Comparison of ENCODE assay signal across 10 cellular contexts in the genomic region with DNA sequence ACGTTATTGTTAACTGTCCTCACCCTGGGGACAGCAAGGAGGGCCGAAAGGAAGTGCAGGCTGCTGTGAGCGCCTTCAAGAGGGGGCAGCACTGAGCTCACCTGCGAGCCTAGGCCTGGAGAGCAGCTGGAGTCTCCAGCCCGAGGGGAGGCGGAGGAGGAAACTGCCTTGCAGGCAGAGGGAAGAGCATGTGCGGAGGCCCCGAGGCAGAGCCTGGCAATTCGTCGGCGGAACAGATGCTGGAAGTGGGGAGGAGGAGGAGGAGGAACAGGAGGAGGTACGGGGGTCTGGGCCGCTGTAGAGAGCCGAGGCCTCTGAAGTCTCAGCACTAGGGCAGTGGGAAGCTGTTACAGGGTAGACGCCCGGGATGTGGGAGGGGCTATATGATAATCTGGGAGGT. TPM values are rescaled to one million over a fixed set of nuclear protein-coding genes. Genes with fewer than 3 reads are reported as not detected.
DNase-seq lines count a peak whose midpoint lies in the region; ATAC-seq and TF ChIP-seq lines count a peak whose summit lies in the region.
"Had no signal": no experiment of that assay in that cellular context is flagged by ENCODE, and none has a peak within 500 bp of the region (broad histone marks: within the 10 kb centered on the region; RNA-seq: fewer than 3 reads in every experiment).

No MANE protein-coding gene starts in this region.

- POLR2A ChIA-PET in WTC11 (lab: Charles Lee) = interaction anchor here (0.7 kb wide), 2 partner anchors 415 to 635 kb away, joined by 4 read pairs; partner anchors contain the start of gene GAN

- H3K79me2 ChIP-seq in MM.1S (ENCODE audit: low read length) = no peaks in the 10 kb centered on the region

- intact Hi-C loops in vagina (cut with DNase I) = loop anchor here (10.0 kb wide), 1 partner anchor 105 kb away; no protein-coding TSS in a partner anchor

- H3K27ac ChIP-seq in iPS-18a (ENCODE audit: low read length) = peak overlapping the region; percentile 35
- peak overlapping the region; percentile 79 for H3K27ac ChIP-seq in vagina
- H3K27ac ChIP-seq in MM.1S (ENCODE audit: low read length) = no peak overlapping the region

- no peak for TF ChIP-seq POLR2A in vagina (IDR thresholded peaks at IDR 0.05)

- H3K27me3 ChIP-seq in iPS-18a (ENCODE audit: control insufficient read depth, insufficient read depth, low read length) (no peaks in the 10 kb centered on the region), vagina (no peaks in the 10 kb centered on the region), MM.1S (replicated peaks; ENCODE audit: insufficient read depth, low read length) (no peaks in the 10 kb centered on the region)

- TF ChIP-seq CTCF in WTC11 (IDR thresholded peaks at IDR 0.05) = no peak
- no peak for TF ChIP-seq CTCF in vagina (IDR thresholded peaks at IDR 0.05)
- no peak for TF ChIP-seq CTCF in MM.1S (IDR thresholded peaks at IDR 0.05; ENCODE audit: low read length)

- H3K9ac ChIP-seq in iPS-18a (ENCODE audit: low read length) (no peak overlapping the region), MM.1S (ENCODE audit: low read length) (no peak overlapping the region)

- no peaks in the 10 kb centered on the region for H3F3A ChIP-seq in MM.1S (ENCODE audit: insufficient read depth, low read length)

- ATAC-seq in activated naive CD4-positive, alpha-beta T cell treated with anti-CD3 and anti-CD28 coated beads, Interleukin-2, amount 50 U/mL, for 72 hours = no peak
- ATAC-seq in WTC11 (peak; percentile 26), GM18868 (IDR thresholded peaks at IDR 0.05; ENCODE audit: unreplicated experiment) (no peak)

- peak overlapping the region; percentile 65 for H3K27ac Mint-ChIP-seq in activated naive CD4-positive, alpha-beta T cell treated with anti-CD3 and anti-CD28 coated beads, Interleukin-2, amount 50 U/mL, for 24 hours
- H3K27ac Mint-ChIP-seq in activated naive CD4-positive, alpha-beta T cell treated with anti-CD3 and anti-CD28 coated beads, Interleukin-2, amount 50 U/mL, for 72 hours = peak overlapping the region in 1 of 2 donors; percentile 46
- H3K27ac Mint-ChIP-seq in WTC11 = peak overlapping the region; percentile 86

- no peak overlapping the region for H2AFZ ChIP-seq in MM.1S (ENCODE audit: low read length)

- peaks cover 13% of the 10 kb centered on the region for H3K4me1 Mint-ChIP-seq in activated naive CD4-positive, alpha-beta T cell treated with anti-CD3 and anti-CD28 coated beads, Interleukin-2, amount 50 U/mL, for 24 hours
- peaks cover 39% of the 10 kb centered on the region for H3K4me1 Mint-ChIP-seq in WTC11

- H3K4me3 Mint-ChIP-seq in activated naive CD4-positive, alpha-beta T cell treated with anti-CD3 and anti-CD28 coated beads, Interleukin-2, amount 50 U/mL, for 24 hours = peak overlapping the region; percentile 71
- H3K4me3 Mint-ChIP-seq in WTC11 = peak overlapping the region; percentile 24

- no peak overlapping the region for H3K4me3 ChIP-seq in iPS-18a (ENCODE audit: low read length)
- no peak overlapping the region for H3K4me3 ChIP-seq in vagina
- H3K4me3 ChIP-seq in MM.1S (ENCODE audit: low read length) = no peak overlapping the region

- no peaks in the 10 kb centered on the region for H3K27me3 Mint-ChIP-seq in activated naive CD4-positive, alpha-beta T cell treated with anti-CD3 and anti-CD28 coated beads, Interleukin-2, amount 50 U/mL, for 24 hours
- no peaks in the 10 kb centered on the region for H3K27me3 Mint-ChIP-seq in WTC11 (ENCODE audit: low read depth)
- H3K27me3 Mint-ChIP-seq: activated T-cell treated with anti-CD3 and anti-CD28 coated beads, Interleukin-2, amount 50 U/mL, for 24 hours had no signal

- CTCF ChIA-PET in WTC11 (lab: Charles Lee) = interaction anchor here (0.6 to 3.0 kb wide), 47 partner anchors 8 to 693 kb away, joined by 3 to 26 read pairs (median 4); partner anchors contain the start of genes ATMIN, GAN, MPHOSPH6 and PLCG2

- no peak overlapping the region for H3K4me2 ChIP-seq in MM.1S (ENCODE audit: low read depth, low read length)

- H3K9me3 Mint-ChIP-seq in activated naive CD4-positive, alpha-beta T cell treated with anti-CD3 and anti-CD28 coated beads, Interleukin-2, amount 50 U/mL, for 24 hours = no peaks in the 10 kb centered on the region
- no peaks in the 10 kb centered on the region for H3K9me3 Mint-ChIP-seq in activated naive CD4-positive, alpha-beta T cell treated with anti-CD3 and anti-CD28 coated beads, Interleukin-2, amount 50 U/mL, for 72 hours
- H3K9me3 Mint-ChIP-seq in WTC11 = peaks cover 10% of the 10 kb centered on the region; the same call in 1 of the 2 replicates
- H3K9me3 Mint-ChIP-seq: activated T-cell treated with anti-CD3 and anti-CD28 coated beads, Interleukin-2, amount 50 U/mL, for 24 hours had no signal

- H3K4me1 ChIP-seq in iPS-18a (ENCODE audit: control insufficient read depth, low read depth, low read length) = peaks cover 4% of the 10 kb centered on the region
- peaks cover 15% of the 10 kb centered on the region for H3K4me1 ChIP-seq in vagina
- H3K4me1 ChIP-seq in MM.1S (ENCODE audit: low read length) = no peaks in the 10 kb centered on the region

- no peaks in the 10 kb centered on the region for H3K9me2 ChIP-seq in MM.1S (replicated peaks; ENCODE audit: insufficient read depth, low read length)

- no peaks in the 10 kb centered on the region for H4K20me1 ChIP-seq in MM.1S (ENCODE audit: insufficient read depth, low read length)

- H3K36me3 ChIP-seq in iPS-18a (ENCODE audit: control insufficient read depth, low read depth, low read length) (no peaks in the 10 kb centered on the region), vagina (no peaks in the 10 kb centered on the region), MM.1S (replicated peaks; ENCODE audit: insufficient read depth, low read length) (no peaks in the 10 kb centered on the region)

- H3K9me3 ChIP-seq in iPS-18a (ENCODE audit: control insufficient read depth, low read depth, low read length) (no peaks in the 10 kb centered on the region), vagina (no peaks in the 10 kb centered on the region), MM.1S (replicated peaks; ENCODE audit: insufficient read depth, low read length) (no peaks in the 10 kb centered on the region)

- no peaks in the 10 kb centered on the region for H3K36me3 Mint-ChIP-seq in activated naive CD4-positive, alpha-beta T cell treated with anti-CD3 and anti-CD28 coated beads, Interleukin-2, amount 50 U/mL, for 24 hours
- H3K36me3 Mint-ChIP-seq in activated naive CD4-positive, alpha-beta T cell treated with anti-CD3 and anti-CD28 coated beads, Interleukin-2, amount 50 U/mL, for 72 hours = no peaks in the 10 kb centered on the region
- peaks cover 4% of the 10 kb centered on the region for H3K36me3 Mint-ChIP-seq in WTC11

- DNase-seq in activated naive CD4-positive, alpha-beta T cell treated with anti-CD3 and anti-CD28 coated beads, Interleukin-2, amount 50 U/mL, for 72 hours (ENCODE audit: low spot score in 2 of 2) = no peak
- DNase-seq in WTC11 (ENCODE audit: low spot score) = peak; percentile 49
- peak in 1 of 2 donors; percentile 86 for DNase-seq in vagina (ENCODE audit: extremely low spot score in 2 of 2)
- no peak for DNase-seq in MM.1S
- no peak for DNase-seq in NCI-H748 treated with DMSO at 0.1 percent for 48 hours (lab: John Stamatoyannopoulos, UW)
- DNase-seq: activated T-cell treated with anti-CD3 and anti-CD28 coated beads, Interleukin-2, amount 50 U/mL, for 24 hours; cortex of kidney had no signal

TF ChIP-seq in WTC11, 78 proteins besides CTCF, POLR2A, EP300 and RAD21 (continues in another document):
- TF ChIP-seq MXD4 (CRISPR knock-in tag; IDR thresholded peaks at IDR 0.05; ENCODE audit: borderline replicate concordance) (peak; percentile 81; the same call in 1 of the 2 replicates), OVOL2 (CRISPR knock-in tag; IDR thresholded peaks at IDR 0.05; ENCODE audit: borderline replicate concordance) (no peak), GABPB1 (CRISPR knock-in tag; IDR thresholded peaks at IDR 0.05) (no peak), ZNF532 (CRISPR knock-in tag; IDR thresholded peaks at IDR 0.05; ENCODE audit: borderline replicate concordance) (no peak), ZNF416 (CRISPR knock-in tag; IDR thresholded peaks at IDR 0.05) (0 out of 2 replicates have a peak, but pooled peaks have one; percentile 35)
- TF ChIP-seq, protein P1, sequence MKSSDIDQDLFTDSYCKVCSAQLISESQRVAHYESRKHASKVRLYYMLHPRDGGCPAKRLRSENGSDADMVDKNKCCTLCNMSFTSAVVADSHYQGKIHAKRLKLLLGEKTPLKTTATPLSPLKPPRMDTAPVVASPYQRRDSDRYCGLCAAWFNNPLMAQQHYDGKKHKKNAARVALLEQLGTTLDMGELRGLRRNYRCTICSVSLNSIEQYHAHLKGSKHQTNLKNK (CRISPR knock-in tag; IDR thresholded peaks at IDR 0.05) = no peak

RNA-seq across cellular contexts. Expression of gene PLCG2, which starts 49.6 kb away (rescaled TPM):
- 1 to 10 TPM; 5.7 to 8.8 TPM for total RNA-seq in activated naive CD4-positive, alpha-beta T cell treated with anti-CD3 and anti-CD28 coated beads, Interleukin-2, amount 50 U/mL, for 72 hours
- total RNA-seq in WTC11 (2021) (7.0 to 8.7 TPM (median 8.6 TPM) in 3 replicates), vagina (14.2 TPM)
